In genomic region chr16:85683363-85683762, GRCh38 we compare ENCODE assay signal across 19 cellular contexts. TPM values are rescaled to one million over a fixed set of nuclear protein-coding genes. Genes with fewer than 3 reads are reported as not detected.
DNase-seq lines count a peak whose midpoint lies in the region; ATAC-seq, FAIRE-seq and TF ChIP-seq lines count a peak whose summit lies in the region.
"Had no signal": no experiment of that assay in that cellular context is flagged by ENCODE, and none has a peak within 500 bp of the region (broad histone marks: within the 10 kb centered on the region; RNA-seq: fewer than 3 reads in every experiment).

No MANE protein-coding gene starts in this region.

- H3K27ac ChIP-seq in BLaER1 (peak overlapping the region; percentile 10; the same call in 1 of the 2 replicates), C4-2B (peak overlapping the region; percentile 12; the same call in 1 of the 2 replicates), kidney (ENCODE audit: low read depth in 2 of 2, low read length in 2 of 2) (no peak overlapping the region), tibial nerve (no peak overlapping the region)
- H3K27ac ChIP-seq: skin epidermis had no signal

- intact Hi-C loops in kidney (cut with DNase I), result no loop called here

- TF ChIP-seq CTCF in C4-2B (conservative IDR thresholded peaks at IDR 0.05) (no peak), kidney (IDR thresholded peaks at IDR 0.05; ENCODE audit: borderline replicate concordance, extremely low read depth, insufficient read depth) (no peak), tibial nerve (IDR thresholded peaks at IDR 0.05) (no peak)

- H3K27me3 ChIP-seq in BLaER1 (no peaks in the 10 kb centered on the region), tibial nerve (no peaks in the 10 kb centered on the region)

- H3K4me2 ChIP-seq in BLaER1, result no peak overlapping the region

- H3K4me1 ChIP-seq in BLaER1 (peaks cover 56% of the 10 kb centered on the region), kidney (ENCODE audit: control insufficient read depth in 1 of 2, insufficient read depth in 1 of 2, low read depth in 1 of 2, low read length in 2 of 2) (peaks cover 5 to 7% of the 10 kb centered on the region in 2 donors), tibial nerve (peaks cover 0 to 8% (median 1%) of the 10 kb centered on the region in 4 donors)

- FAIRE-seq in kidney (lab: Jason Lieb, UNC), result no peak
- FAIRE-seq: astrocyte, RCC 7860 had no signal

- no peak for ATAC-seq in HG03460 (IDR thresholded peaks at IDR 0.05; ENCODE audit: unreplicated experiment)
- ATAC-seq: natural killer cell had no signal

- H3K9me3 ChIP-seq in BLaER1 (no peaks in the 10 kb centered on the region), kidney (ENCODE audit: control insufficient read depth in 1 of 2, low read length in 2 of 2) (no peaks in the 10 kb centered on the region), tibial nerve (no peaks in the 10 kb centered on the region)

- TF ChIP-seq POLR2A in tibial nerve (IDR thresholded peaks at IDR 0.05), result no peak

- H3K4me3 ChIP-seq in BLaER1 (no peak overlapping the region), kidney (ENCODE audit: low read length in 2 of 2) (no peak overlapping the region), tibial nerve (no peak overlapping the region)
- H3K4me3 ChIP-seq: skin epidermis had no signal

- H3K9ac ChIP-seq in BLaER1, result no peak overlapping the region
- H3K9ac ChIP-seq in kidney (ENCODE audit: low read length in 2 of 2), result no peak overlapping the region

- peak; percentile 45 for DNase-seq in NCI-H69 (lab: John Stamatoyannopoulos, UW)
- DNase-seq in kidney, result peak; percentile 39
- no peak for DNase-seq in tibial nerve (ENCODE audit: low spot score in 2 of 2)
- DNase-seq in superior temporal gyrus (ENCODE audit: extremely low spot score), result no peak
- DNase-seq: activated CD4-positive, alpha-beta T cell treated with anti-CD3 and anti-CD28 coated beads for 4 hours; activated CD8-positive, alpha-beta memory T cell treated with anti-CD3 and anti-CD28 coated beads, Interleukin-2, amount 50 U/mL, for 48 hours; activated gamma-delta T cell; mammary epithelial cell; natural killer cell; NCI-H1694 treated with DMSO at 0.1 percent for 48 hours; NCI-H774; stimulated activated CD4-positive, alpha-beta T cell treated with anti-CD3 and anti-CD28 coated beads, Interleukin-4, amount 100 ng/mL, for 24 hours; T1000 had no signal

- H3K36me3 ChIP-seq in BLaER1, result peaks cover 77% of the 10 kb centered on the region
- H3K36me3 ChIP-seq in kidney (ENCODE audit: control insufficient read depth in 1 of 2, insufficient read depth in 2 of 2, low read length in 2 of 2), result no peaks in the 10 kb centered on the region
- peaks cover 0 to 9% (median 0%) of the 10 kb centered on the region in 3 donors for H3K36me3 ChIP-seq in tibial nerve

- no peak for TF ChIP-seq EP300 in tibial nerve (IDR thresholded peaks at IDR 0.05)

- H4K20me1 ChIP-seq in BLaER1, result peaks cover 85% of the 10 kb centered on the region

RNA-seq across cellular contexts. Expression of gene GINS2, which starts 5.4 kb away (rescaled TPM):
- total RNA-seq in kidney, result 0.88 TPM
- 0.97 TPM for polyA plus RNA-seq in kidney (ENCODE audit: insufficient read depth, low read depth, low replicate concordance)
- under 1 TPM in 2 of 4 donors, not detected in 2; 0.20 to 0.66 TPM for total RNA-seq in tibial nerve

Comparison
In these comparisons a context has a peak if more than half of its experiments do, and no peak if none do; other contexts are left out.
1. H3K27ac ChIP-seq: peak in BLaER1 (single experiment) and C4-2B (single experiment); none in kidney (0 of 2) and tibial nerve (0 of 4).
2. DNase-seq: peak in NCI-H69 (single experiment) and kidney (single experiment); none in tibial nerve (0 of 2) and superior temporal gyrus (single experiment).